In genomic region chr9:110578575-110578895, GRCh38 we compare ENCODE assay signal across 3 cellular contexts.
TF ChIP-seq lines count a peak whose summit lies in the region.

No MANE protein-coding gene starts in this region.

TF ChIP-seq in liver, 16 proteins besides CTCF, POLR2A, EP300 and RAD21:
- no peak for TF ChIP-seq YY1 (IDR thresholded peaks at IDR 0.05)
- no peak for TF ChIP-seq MAX (IDR thresholded peaks at IDR 0.05)
- no peak for TF ChIP-seq FOXA2 (IDR thresholded peaks at IDR 0.05)
- no peak for TF ChIP-seq EGR1 (IDR thresholded peaks at IDR 0.05; ENCODE audit: low read depth in 2 of 2)
- TF ChIP-seq HNF4A (conservative IDR thresholded peaks at IDR 0.05), result no peak
- TF ChIP-seq RXRA (IDR thresholded peaks at IDR 0.05), result no peak
- TF ChIP-seq NR2F2 (IDR thresholded peaks at IDR 0.05), result no peak
- TF ChIP-seq ATF3 (IDR thresholded peaks at IDR 0.05), result no peak
- TF ChIP-seq SP1 (IDR thresholded peaks at IDR 0.05), result no peak
- no peak for TF ChIP-seq HNF4G (IDR thresholded peaks at IDR 0.05)
- no peak for TF ChIP-seq JUND (IDR thresholded peaks at IDR 0.05)
- TF ChIP-seq FOXA1 (IDR thresholded peaks at IDR 0.05), result no peak
- TF ChIP-seq GABPA (IDR thresholded peaks at IDR 0.05 in 1 of 2, conservative IDR thresholded peaks at IDR 0.05 in 1 of 2), result no peak
- no peak for TF ChIP-seq ZBTB33 (IDR thresholded peaks at IDR 0.05)
- no peak for TF ChIP-seq REST (IDR thresholded peaks at IDR 0.05)
- no peak for TF ChIP-seq TAF1 (conservative IDR thresholded peaks at IDR 0.05)

TF ChIP-seq in HepG2, 621 proteins besides CTCF, POLR2A, EP300 and RAD21:
- no peak for TF ChIP-seq SAP130 (CRISPR knock-in tag; IDR thresholded peaks at IDR 0.05; ENCODE audit: low read depth)
- no peak for TF ChIP-seq SMAD3 (CRISPR knock-in tag; IDR thresholded peaks at IDR 0.05)
- no peak for TF ChIP-seq ZNF451 (CRISPR knock-in tag; IDR thresholded peaks at IDR 0.05)
- TF ChIP-seq ARNTL (CRISPR knock-in tag; IDR thresholded peaks at IDR 0.05), result no peak

TF ChIP-seq in GM12891, 5 proteins besides CTCF, POLR2A, EP300 and RAD21:
- TF ChIP-seq POU2F2 (IDR thresholded peaks at IDR 0.05; ENCODE audit: low read depth, low read length) (no peak), POLR2AphosphoS5 (IDR thresholded peaks at IDR 0.05; ENCODE audit: low read depth, low read length) (no peak), PAX5 (IDR thresholded peaks at IDR 0.05; ENCODE audit: insufficient read depth, low read length, severe bottlenecking) (no peak), SPI1 (IDR thresholded peaks at IDR 0.05; ENCODE audit: low read depth, low read length) (no peak)
